Comparison of ENCODE assay signal across 23 cellular contexts in the genomic region with DNA sequence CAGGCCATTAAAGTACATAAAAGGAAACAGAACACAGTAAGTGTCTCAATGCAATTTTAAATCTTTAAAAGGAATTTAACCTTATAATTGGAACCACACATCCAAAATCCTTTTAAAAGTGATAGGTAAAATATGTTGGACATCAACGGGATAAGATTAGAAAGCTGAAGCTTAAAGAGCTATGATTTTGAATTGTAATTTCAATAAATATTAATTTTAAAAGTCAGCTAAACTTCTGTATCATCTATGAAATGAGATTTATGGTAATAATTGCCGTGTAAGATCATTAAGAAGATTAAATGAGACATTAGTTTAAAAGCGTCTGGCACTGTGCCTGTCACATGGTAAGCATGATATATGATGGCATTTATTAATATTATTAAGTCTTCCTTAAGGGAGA.
"Had no signal": no experiment of that assay in that cellular context is flagged by ENCODE, and none has a peak within 500 bp of the region (broad histone marks: within the 10 kb centered on the region; RNA-seq: fewer than 3 reads in every experiment).

No MANE protein-coding gene starts in this region.

- H3K9me3 Mint-ChIP-seq: dendritic cell treated with granulocyte-macrophage colony-stimulating factor and Interleukin-4, amounts not matched to agents 40 ng/mL and 50 ng/mL, for 4 days; effector memory CD8-positive, alpha-beta T cell had no signal

- DNase-seq: colonic mucosa; cortex of kidney; effector CD8-positive, alpha-beta T cell; effector memory CD8-positive, alpha-beta T cell; endodermal cell; erythroblast; esophagus squamous epithelium; foreskin fibroblast; foreskin melanocyte; gastrocnemius medialis; glutamatergic neuron; head of caudate nucleus; heart right ventricle; hippocampal formation; left cardiac atrium; left lung; left ventricle myocardium superior; lower lobe of right lung; mesenchymal stem cell; midbrain had no signal

- H3K27ac Mint-ChIP-seq: dendritic cell treated with granulocyte-macrophage colony-stimulating factor and Interleukin-4, amounts not matched to agents 40 ng/mL and 50 ng/mL, for 4 days; effector memory CD8-positive, alpha-beta T cell; endodermal cell had no signal

- FAIRE-seq: islet of Langerhans, keratinocyte had no signal

- H3K4me3 Mint-ChIP-seq: dendritic cell treated with granulocyte-macrophage colony-stimulating factor and Interleukin-4, amounts not matched to agents 40 ng/mL and 50 ng/mL, for 4 days; effector memory CD8-positive, alpha-beta T cell; endodermal cell had no signal
